In the genomic region with DNA sequence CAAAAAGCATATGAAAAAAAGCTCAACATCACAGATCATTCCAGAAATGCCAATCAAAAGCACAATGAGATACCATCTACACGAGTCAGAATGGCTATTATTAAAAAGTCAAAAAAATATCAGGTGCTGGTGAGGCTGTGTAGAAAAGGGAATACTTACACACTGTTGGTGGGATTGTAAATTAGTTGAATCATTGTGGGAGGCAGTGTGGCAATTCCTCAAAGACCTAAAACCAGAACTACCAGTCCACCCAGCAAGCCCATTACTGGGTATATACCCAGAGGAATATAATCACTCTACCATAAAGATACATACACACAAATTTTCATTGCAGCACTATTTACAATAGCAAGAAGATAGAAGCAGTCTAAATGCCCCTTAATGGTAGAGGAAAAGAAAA, we compare ENCODE assay signal across 30 cellular contexts.
"Had no signal": no experiment of that assay in that cellular context is flagged by ENCODE, and none has a peak within 500 bp of the region (broad histone marks: within the 10 kb centered on the region; RNA-seq: fewer than 3 reads in every experiment).

No MANE protein-coding gene starts in this region.

- DNase-seq: dorsolateral prefrontal cortex; effector CD4-positive, alpha-beta T cell; endodermal cell; esophagus squamous epithelium; hypothalamus; immature natural killer cell; mesenchymal stem cell; mucosa of descending colon; naive thymus-derived CD4-positive, alpha-beta T cell; nucleus accumbens; stimulated activated CD4-positive, alpha-beta T cell treated with anti-CD3 and anti-CD28 coated beads, Interleukin-12 subunit alpha, Interleukin-12 subunit beta, amount 100 ng/mL, for 4 hours; stimulated activated CD4-positive, alpha-beta T cell treated with anti-CD3 and anti-CD28 coated beads, Interleukin-1b, Interleukin-23, amount 100 ng/mL, for 48 hours; stimulated activated CD4-positive, alpha-beta T cell treated with anti-CD3 and anti-CD28 coated beads, Interleukin-4, amount 100 ng/mL, for 1 hour; stimulated activated CD8-positive, alpha-beta memory T cell treated with anti-CD3 and anti-CD28 coated beads, Interleukin-4, amount 100 ng/mL, for 48 hours; stimulated activated naive CD4-positive, alpha-beta T cell; stimulated activated naive CD8-positive, alpha-beta T cell treated with anti-CD3 and anti-CD28 coated beads, Interleukin-15, amount 100 ng/mL, for 72 hours; transverse colon; upper lobe of right lung; uterus had no signal

- H3K27ac ChIP-seq: dorsolateral prefrontal cortex, esophagus squamous epithelium, prostate gland, right atrium auricular region, suprapubic skin, transverse colon, upper lobe of right lung, uterus had no signal

- H3K4me3 Mint-ChIP-seq: endodermal cell; immature natural killer cell; mesothelial cell of epicardium; naive thymus-derived CD4-positive, alpha-beta T cell; nephron; stimulated activated naive CD8-positive, alpha-beta T cell treated with anti-CD3 and anti-CD28 coated beads, Interleukin-15, amount 100 ng/mL, for 72 hours had no signal

- ATAC-seq: left lobe of liver; mucosa of descending colon; naive thymus-derived CD4-positive, alpha-beta T cell; sciatic nerve; stimulated activated naive CD8-positive, alpha-beta T cell treated with anti-CD3 and anti-CD28 coated beads, Interleukin-15, amount 100 ng/mL, for 72 hours; upper lobe of right lung had no signal

- H3K9me3 ChIP-seq: esophagus squamous epithelium, prostate gland, right atrium auricular region, suprapubic skin, upper lobe of right lung, uterus had no signal

- H3K36me3 ChIP-seq: esophagus squamous epithelium, prostate gland, right atrium auricular region, suprapubic skin, transverse colon, upper lobe of right lung, uterus had no signal

- H3K4me3 ChIP-seq: dorsolateral prefrontal cortex, esophagus squamous epithelium, lung, mucosa of descending colon, prostate gland, right atrium auricular region, smooth muscle cell, suprapubic skin, transverse colon, upper lobe of right lung, uterus had no signal

- H3K27me3 Mint-ChIP-seq: naive thymus-derived CD4-positive, alpha-beta T cell; stimulated activated naive CD8-positive, alpha-beta T cell treated with anti-CD3 and anti-CD28 coated beads, Interleukin-15, amount 100 ng/mL, for 72 hours had no signal

- H3K4me2 ChIP-seq: smooth muscle cell had no signal

- H3K36me3 Mint-ChIP-seq: immature natural killer cell; mesothelial cell of epicardium; naive thymus-derived CD4-positive, alpha-beta T cell had no signal

- H3K4me1 Mint-ChIP-seq: endodermal cell; immature natural killer cell; mesothelial cell of epicardium; naive thymus-derived CD4-positive, alpha-beta T cell; nephron; stimulated activated naive CD8-positive, alpha-beta T cell treated with anti-CD3 and anti-CD28 coated beads, Interleukin-15, amount 100 ng/mL, for 72 hours had no signal

- FAIRE-seq: frontal cortex, keratinocyte had no signal

- H3K27me3 ChIP-seq: dorsolateral prefrontal cortex, esophagus squamous epithelium, right atrium auricular region, suprapubic skin, transverse colon, upper lobe of right lung, uterus had no signal

- H3K27ac Mint-ChIP-seq: endodermal cell; immature natural killer cell; mesothelial cell of epicardium; naive thymus-derived CD4-positive, alpha-beta T cell; nephron; stimulated activated naive CD8-positive, alpha-beta T cell treated with anti-CD3 and anti-CD28 coated beads, Interleukin-15, amount 100 ng/mL, for 72 hours had no signal

- H3K4me1 ChIP-seq: esophagus squamous epithelium, prostate gland, right atrium auricular region, suprapubic skin, transverse colon, upper lobe of right lung, uterus had no signal

- H3K9me3 Mint-ChIP-seq: endodermal cell; mesothelial cell of epicardium; nephron; stimulated activated naive CD8-positive, alpha-beta T cell treated with anti-CD3 and anti-CD28 coated beads, Interleukin-15, amount 100 ng/mL, for 72 hours had no signal
